Comparison of ENCODE assay signal across 1 cellular context in the genomic region with DNA sequence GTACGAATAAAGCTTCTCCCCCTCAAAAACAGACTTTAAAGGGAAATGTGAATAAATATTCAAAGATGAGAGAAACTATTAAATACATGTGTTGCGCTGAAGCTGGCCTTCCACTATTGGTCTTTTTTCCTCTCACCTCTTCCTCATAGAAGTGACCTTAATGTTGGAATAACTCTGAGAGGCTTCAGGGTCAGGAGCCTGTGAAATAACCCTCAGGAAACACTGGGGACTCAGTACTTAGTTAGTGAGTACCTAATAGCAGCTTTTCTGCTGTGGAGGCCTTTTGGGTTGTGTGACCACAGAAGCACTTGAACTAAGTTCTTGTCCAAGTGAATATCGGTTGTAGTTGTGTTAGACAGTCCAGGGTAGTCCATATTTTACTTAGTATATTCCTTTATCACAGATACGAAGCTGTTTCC.
TF ChIP-seq lines count a peak whose summit lies in the region.

No MANE protein-coding gene starts in this region.

TF ChIP-seq in SK-N-SH, 30 proteins besides CTCF, POLR2A, EP300 and RAD21 (continued from another document):
- TF ChIP-seq, protein P1, sequence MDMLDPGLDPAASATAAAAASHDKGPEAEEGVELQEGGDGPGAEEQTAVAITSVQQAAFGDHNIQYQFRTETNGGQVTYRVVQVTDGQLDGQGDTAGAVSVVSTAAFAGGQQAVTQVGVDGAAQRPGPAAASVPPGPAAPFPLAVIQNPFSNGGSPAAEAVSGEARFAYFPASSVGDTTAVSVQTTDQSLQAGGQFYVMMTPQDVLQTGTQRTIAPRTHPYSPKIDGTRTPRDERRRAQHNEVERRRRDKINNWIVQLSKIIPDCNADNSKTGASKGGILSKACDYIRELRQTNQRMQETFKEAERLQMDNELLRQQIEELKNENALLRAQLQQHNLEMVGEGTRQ (IDR thresholded peaks at IDR 0.05; ENCODE audit: borderline replicate concordance, low read depth, low read length) = no peak
- no peak for TF ChIP-seq ELF1 (IDR thresholded peaks at IDR 0.05)
- TF ChIP-seq TAF1 (IDR thresholded peaks at IDR 0.05; ENCODE audit: borderline replicate concordance, low read depth, low read length) = no peak
- no peak for TF ChIP-seq RFX5 (IDR thresholded peaks at IDR 0.05; ENCODE audit: low read length)
- TF ChIP-seq CHD2 (IDR thresholded peaks at IDR 0.05; ENCODE audit: low read length, partially characterized antibody) = no peak
- TF ChIP-seq, protein P2, sequence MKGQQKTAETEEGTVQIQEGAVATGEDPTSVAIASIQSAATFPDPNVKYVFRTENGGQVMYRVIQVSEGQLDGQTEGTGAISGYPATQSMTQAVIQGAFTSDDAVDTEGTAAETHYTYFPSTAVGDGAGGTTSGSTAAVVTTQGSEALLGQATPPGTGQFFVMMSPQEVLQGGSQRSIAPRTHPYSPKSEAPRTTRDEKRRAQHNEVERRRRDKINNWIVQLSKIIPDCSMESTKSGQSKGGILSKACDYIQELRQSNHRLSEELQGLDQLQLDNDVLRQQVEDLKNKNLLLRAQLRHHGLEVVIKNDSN (IDR thresholded peaks at IDR 0.05; ENCODE audit: borderline replicate concordance, low read depth) = no peak
